ENCODE assay signal across 8 cellular contexts in the genomic region with DNA sequence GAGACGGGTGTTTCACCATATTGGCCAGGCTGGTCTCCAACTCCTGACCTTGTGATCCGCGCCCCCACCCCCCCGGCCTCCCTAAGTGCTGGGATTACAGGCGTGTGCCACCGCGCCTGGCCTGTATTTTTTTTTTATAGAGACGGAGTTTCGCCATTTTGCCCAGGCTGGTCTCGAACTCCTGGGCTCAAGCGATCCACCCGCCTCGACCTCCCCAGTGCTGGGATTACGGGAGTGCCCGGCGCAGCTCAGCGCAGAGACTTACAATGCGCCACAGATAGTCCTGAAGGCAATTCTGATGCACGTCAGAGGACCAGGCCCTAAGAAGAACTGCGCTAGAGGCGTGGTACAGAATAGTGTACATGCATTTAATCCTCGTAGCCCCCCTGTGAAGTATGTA. TPM values are rescaled to one million over a fixed set of nuclear protein-coding genes. Genes with fewer than 3 reads are reported as not detected.
DNase-seq lines count a peak whose midpoint lies in the region; ATAC-seq, FAIRE-seq and TF ChIP-seq lines count a peak whose summit lies in the region.

No MANE protein-coding gene starts in this region.

- no peak for TF ChIP-seq CTCF in mammary epithelial cell (conservative IDR thresholded peaks at IDR 0.05 in 1 of 2, IDR thresholded peaks at IDR 0.05 in 1 of 2; ENCODE audit: extremely low read depth in 1 of 2, insufficient read depth in 1 of 2, low read depth in 1 of 2, low read length in 2 of 2)

- H3K27me3 ChIP-seq in mammary epithelial cell (ENCODE audit: insufficient read depth, low read length) (no peaks in the 10 kb centered on the region), mucosa of stomach (ENCODE audit: control insufficient read depth, insufficient read depth, low read length) (no peaks in the 10 kb centered on the region)

- H3K9ac ChIP-seq in mammary epithelial cell (ENCODE audit: insufficient read depth, low read length) = peak overlapping the region; percentile 38
- H3K9ac ChIP-seq in mucosa of stomach (ENCODE audit: low read length) = peak overlapping the region; percentile 83

- peaks cover 30% of the 10 kb centered on the region for H3K79me2 ChIP-seq in mammary epithelial cell (ENCODE audit: insufficient read depth, low read length)

- no peaks in the 10 kb centered on the region for H4K20me1 ChIP-seq in mammary epithelial cell (ENCODE audit: insufficient read depth, low read length)

- FAIRE-seq in GM12892 (lab: Jason Lieb, UNC) = no peak

- TF ChIP-seq POLR2A in GM12892 (IDR thresholded peaks at IDR 0.05; ENCODE audit: low read depth, low read length) = no peak

- H3K9me3 ChIP-seq in mammary epithelial cell (replicated peaks; ENCODE audit: insufficient read depth, low read length) = no peaks in the 10 kb centered on the region
- no peaks in the 10 kb centered on the region for H3K9me3 ChIP-seq in mucosa of stomach (ENCODE audit: control insufficient read depth, low read length)

- no peaks in the 10 kb centered on the region for H3K27me3 Mint-ChIP-seq in stimulated activated naive CD8-positive, alpha-beta T cell treated with anti-CD3 and anti-CD28 coated beads, Interleukin-15, Interleukin-2, amounts not matched to agents 100 ng/mL and 50 ng/mL, for 24 hours

- DNase-seq in stimulated activated naive CD8-positive, alpha-beta T cell treated with anti-CD3 and anti-CD28 coated beads, Interleukin-15, Interleukin-2, amounts not matched to agents 100 U/mL and 50 U/mL, for 24 hours = no peak
- DNase-seq in mammary epithelial cell (no peak), GM12892 (ENCODE audit: insufficient read length) (no peak), OCI-M2 (lab: John Stamatoyannopoulos, UW; ENCODE audit: unreplicated experiment) (no peak), left colon (no peak)

- peaks cover 10% of the 10 kb centered on the region for H3K36me3 Mint-ChIP-seq in stimulated activated naive CD8-positive, alpha-beta T cell treated with anti-CD3 and anti-CD28 coated beads, Interleukin-15, Interleukin-2, amounts not matched to agents 100 ng/mL and 50 ng/mL, for 24 hours (ENCODE audit: low read depth)

- no TSS peak for BruUV-seq in mammary epithelial cell (replicated peaks; lab: Mats Ljungman, UMichigan)

- peak overlapping the region; percentile 90 for H3K4me3 Mint-ChIP-seq in stimulated activated naive CD8-positive, alpha-beta T cell treated with anti-CD3 and anti-CD28 coated beads, Interleukin-15, Interleukin-2, amounts not matched to agents 100 ng/mL and 50 ng/mL, for 24 hours

- no peak overlapping the region for H3K27ac ChIP-seq in mammary epithelial cell (ENCODE audit: insufficient read depth, low read depth, low read length)

- peaks cover 9% of the 10 kb centered on the region for H3K4me1 ChIP-seq in mammary epithelial cell (ENCODE audit: insufficient read depth, low read length)
- H3K4me1 ChIP-seq in mucosa of stomach (ENCODE audit: control insufficient read depth, insufficient read depth, low read length) = peaks cover 11% of the 10 kb centered on the region

- H3K27ac Mint-ChIP-seq in stimulated activated naive CD8-positive, alpha-beta T cell treated with anti-CD3 and anti-CD28 coated beads, Interleukin-15, Interleukin-2, amounts not matched to agents 100 ng/mL and 50 ng/mL, for 24 hours = peak overlapping the region; percentile 94

- dilution Hi-C loops in mammary epithelial cell (cut with HindIII; ENCODE audit: low sequenced_read_pairs) = loop anchor here (5.0 kb wide), 1 partner anchor 48 kb away; no protein-coding TSS in a partner anchor

- intact Hi-C loops in mammary epithelial cell (cut with micrococcal nuclease) = loop anchor here (5.0 kb wide), 1 partner anchor 253 kb away; the partner anchor contains the start of gene CDC42BPG
- intact Hi-C loops in left colon (cut with DNase I, micrococcal nuclease) = no loop called here

- H3K36me3 ChIP-seq in mammary epithelial cell (ENCODE audit: insufficient read depth, low read length) (peaks cover 6% of the 10 kb centered on the region), mucosa of stomach (ENCODE audit: control insufficient read depth, insufficient read depth, low read length) (no peaks in the 10 kb centered on the region)

- peak overlapping the region; percentile 57 to 70 (median 61) for H3K4me3 ChIP-seq in mammary epithelial cell (replicated peaks in 1 of 3; ENCODE audit: insufficient read depth in 1 of 3, low read depth in 2 of 3, low read length in 3 of 3)
- no peak overlapping the region for H3K4me3 ChIP-seq in mucosa of stomach (ENCODE audit: low read length)

- CTCF ChIA-PET in mammary epithelial cell (lab: Charles Lee; ENCODE audit: low non-redundant PET) = no interaction called here

- ATAC-seq in stimulated activated naive CD8-positive, alpha-beta T cell treated with anti-CD3 and anti-CD28 coated beads, Interleukin-15, Interleukin-2, amounts not matched to agents 100 U/mL and 50 U/mL, for 24 hours = no peak
- no peak for ATAC-seq in GM21825 (IDR thresholded peaks at IDR 0.05; ENCODE audit: unreplicated experiment)
- no peak for ATAC-seq in left colon

- H2AFZ ChIP-seq in mammary epithelial cell (ENCODE audit: low read depth, low read length) = peak overlapping the region; percentile 99

- H3K4me1 Mint-ChIP-seq in stimulated activated naive CD8-positive, alpha-beta T cell treated with anti-CD3 and anti-CD28 coated beads, Interleukin-15, Interleukin-2, amounts not matched to agents 100 ng/mL and 50 ng/mL, for 24 hours (ENCODE audit: low read depth) = peaks cover 13% of the 10 kb centered on the region

- in situ Hi-C loops in mammary epithelial cell (cut with MboI; ENCODE audit: low sequenced_read_pairs in 2 of 2) = no loop called here

- H3K4me2 ChIP-seq in mammary epithelial cell (ENCODE audit: insufficient read depth, low read depth, low read length) = peak overlapping the region; percentile 91

- 61% methylated on average over 7 of the region's 22 CpGs for WGBS in mammary epithelial cell (ENCODE audit: low coverage, missing lambda C conversion rate)

- no peaks in the 10 kb centered on the region for H3K9me3 Mint-ChIP-seq in stimulated activated naive CD8-positive, alpha-beta T cell treated with anti-CD3 and anti-CD28 coated beads, Interleukin-15, Interleukin-2, amounts not matched to agents 100 ng/mL and 50 ng/mL, for 24 hours

RNA-seq across cellular contexts. Expression of gene VPS51, which starts 0.6 kb away (rescaled TPM):
- total RNA-seq in mammary epithelial cell (100 to 1,000 TPM in 1 of 2 donors, 10 to 100 TPM in 1; 78.4 to 125 TPM), left colon (100 to 1,000 TPM; 174 to 186 TPM)
- 50.2 TPM for polyA plus RNA-seq in mammary epithelial cell
- 142 TPM for polyA minus RNA-seq in mammary epithelial cell
- 52.3 TPM for polyA plus RNA-seq in GM12892 (2012; ENCODE audit: missing spikeins)

RNA-seq across cellular contexts. Expression of gene ZFPL1, which starts 11.4 kb away (rescaled TPM):
- total RNA-seq in mammary epithelial cell = 10 to 100 TPM; 38.0 to 40.0 TPM
- 29.1 TPM for polyA plus RNA-seq in mammary epithelial cell
- polyA minus RNA-seq in mammary epithelial cell = 22.5 TPM
- 19.8 TPM for polyA plus RNA-seq in GM12892 (2012; ENCODE audit: missing spikeins)
- 10 to 100 TPM; 45.3 to 45.6 TPM for total RNA-seq in left colon

RNA-seq across cellular contexts. Expression of gene CDCA5, which starts 11.6 kb away (rescaled TPM):
- total RNA-seq in mammary epithelial cell (10 to 100 TPM in 1 of 2 donors, 1 to 10 TPM in 1; 2.2 to 34.6 TPM), left colon (1 to 10 TPM; 3.0 to 7.3 TPM)
- 29.3 TPM for polyA plus RNA-seq in mammary epithelial cell
- 41.4 TPM for polyA minus RNA-seq in mammary epithelial cell
- 36.0 TPM for polyA plus RNA-seq in GM12892 (2012; ENCODE audit: missing spikeins)

RNA-seq across cellular contexts. Expression of gene TM7SF2, which starts 16.2 kb away (rescaled TPM):
- total RNA-seq in mammary epithelial cell (10 to 100 TPM in 1 of 2 donors, 1 to 10 TPM in 1; 8.7 to 10.1 TPM), left colon (10 to 100 TPM; 24.6 to 36.0 TPM)
- 17.2 TPM for polyA plus RNA-seq in mammary epithelial cell
- polyA minus RNA-seq in mammary epithelial cell = 54.8 TPM
- polyA plus RNA-seq in GM12892 (2012; ENCODE audit: missing spikeins) = 13.1 TPM

RNA-seq across cellular contexts. Expression of gene ZNHIT2, which starts 22.1 kb away (rescaled TPM):
- total RNA-seq in mammary epithelial cell (10 to 100 TPM; 13.6 to 15.2 TPM), left colon (1 to 10 TPM; 7.3 to 9.7 TPM)
- 6.9 TPM for polyA plus RNA-seq in mammary epithelial cell
- 0.67 TPM for polyA minus RNA-seq in mammary epithelial cell
- 0.53 TPM for polyA plus RNA-seq in GM12892 (2012; ENCODE audit: missing spikeins)
